20 cellular contexts compared by ENCODE assay signal in genomic region chr1:234517087-234517802, GRCh38. TPM values are rescaled to one million over a fixed set of nuclear protein-coding genes. Genes with fewer than 3 reads are reported as not detected.
A peak's percentile ranks its signal among the peaks of the same experiment; 100 is the strongest.
DNase-seq lines count a peak whose midpoint lies in the region; ATAC-seq and TF ChIP-seq lines count a peak whose summit lies in the region.
"Had no signal": no experiment of that assay in that cellular context is flagged by ENCODE, and none has a peak within 500 bp of the region (broad histone marks: within the 10 kb centered on the region; RNA-seq: fewer than 3 reads in every experiment).

No MANE protein-coding gene starts in this region.

- H2AFZ ChIP-seq in MM.1S (ENCODE audit: low read length) = peak overlapping the region; percentile 43

- peak overlapping the region; percentile 70 for H3K27ac ChIP-seq in MM.1S (ENCODE audit: low read length)
- peak overlapping the region in 3 of 4 donors; percentile 20 to 93 (median 56) for H3K27ac ChIP-seq in sigmoid colon
- no peak overlapping the region for H3K27ac ChIP-seq in brain microvascular endothelial cell

- TF ChIP-seq POLR2A in sigmoid colon (IDR thresholded peaks at IDR 0.05) = no peak

- peak overlapping the region; percentile 43 for H3K4me3 ChIP-seq in MM.1S (ENCODE audit: low read length)
- H3K4me3 ChIP-seq in sigmoid colon = no peak overlapping the region
- H3K4me3 ChIP-seq in brain microvascular endothelial cell (ENCODE audit: low read depth, low read length) = no peak overlapping the region

- H4K20me1 ChIP-seq in MM.1S (ENCODE audit: insufficient read depth, low read length) = no peaks in the 10 kb centered on the region

- ATAC-seq in activated T-helper 17 cell treated with anti-CD3 and anti-CD28 coated beads, Interleukin-2, amount 50 U/mL, for 72 hours (replicated peaks) = peak; percentile 66
- no peak for ATAC-seq in GM21717 (IDR thresholded peaks at IDR 0.05; ENCODE audit: unreplicated experiment)
- ATAC-seq: naive thymus-derived CD4-positive, alpha-beta T cell; sciatic nerve had no signal

- no peak for TF ChIP-seq EP300 in sigmoid colon (IDR thresholded peaks at IDR 0.05)

- no peaks in the 10 kb centered on the region for H3K27me3 Mint-ChIP-seq in activated T-helper 17 cell treated with anti-CD3 and anti-CD28 coated beads, Interleukin-2, amount 50 U/mL, for 72 hours
- H3K27me3 Mint-ChIP-seq: naive thymus-derived CD4-positive, alpha-beta T cell had no signal

- no peak for TF ChIP-seq CTCF in MM.1S (IDR thresholded peaks at IDR 0.05; ENCODE audit: low read length)
- no peak for TF ChIP-seq CTCF in sigmoid colon (IDR thresholded peaks at IDR 0.05)
- TF ChIP-seq CTCF in brain microvascular endothelial cell (IDR thresholded peaks at IDR 0.05; ENCODE audit: low read depth, low read length, missing control alignments) = no peak

- peak; percentile 52 for DNase-seq in SIG-M5 treated with dmso at 0.1 percent for 504 hours (lab: John Stamatoyannopoulos, UW; ENCODE audit: unreplicated experiment)
- no peak for DNase-seq in SIG-M5 (lab: John Stamatoyannopoulos, UW)
- DNase-seq in MM.1S = peak; percentile 72
- DNase-seq in sigmoid colon = peak; percentile 7
- DNase-seq in brain microvascular endothelial cell = no peak
- DNase-seq in NCI-H2227 treated with DMSO at 0.1 percent for 48 hours (lab: John Stamatoyannopoulos, UW) = no peak
- DNase-seq: 8988T; activated gamma-delta T cell; Caco-2; central memory CD4-positive, alpha-beta T cell; glutamatergic neuron; HFFc6; left cardiac atrium; naive thymus-derived CD4-positive, alpha-beta T cell; NCI-H1048; NCI-H2171 treated with DMSO at 0.1 percent for 48 hours; NK-92 treated with Interleukin-12 subunit alpha and Interleukin-12 subunit beta, amount 100 ng/mL, for 24 hours had no signal

- H3K4me2 ChIP-seq in MM.1S (ENCODE audit: low read depth, low read length) = peak overlapping the region; percentile 82

- peaks cover 15% of the 10 kb centered on the region for H3K4me1 ChIP-seq in MM.1S (ENCODE audit: low read length)
- H3K4me1 ChIP-seq in sigmoid colon = peaks cover 0 to 19% (median 12%) of the 10 kb centered on the region in 4 donors

- intact Hi-C loops in sigmoid colon (cut with DNase I) = no loop called here

- H3K79me2 ChIP-seq in MM.1S (ENCODE audit: low read length) = no peaks in the 10 kb centered on the region

- H3K9me3 Mint-ChIP-seq in activated T-helper 17 cell treated with anti-CD3 and anti-CD28 coated beads, Interleukin-2, amount 50 U/mL, for 72 hours = no peaks in the 10 kb centered on the region
- H3K9me3 Mint-ChIP-seq: HFFc6; naive thymus-derived CD4-positive, alpha-beta T cell had no signal

- no peaks in the 10 kb centered on the region for H3K27me3 ChIP-seq in MM.1S (replicated peaks; ENCODE audit: insufficient read depth, low read length)
- H3K27me3 ChIP-seq in sigmoid colon = no peaks in the 10 kb centered on the region
- H3K27me3 ChIP-seq in brain microvascular endothelial cell (replicated peaks) = no peaks in the 10 kb centered on the region

- no peaks in the 10 kb centered on the region for H3K36me3 Mint-ChIP-seq in activated T-helper 17 cell treated with anti-CD3 and anti-CD28 coated beads, Interleukin-2, amount 50 U/mL, for 72 hours (ENCODE audit: low read depth)
- H3K36me3 Mint-ChIP-seq: naive thymus-derived CD4-positive, alpha-beta T cell had no signal

- peak overlapping the region; percentile 43 for H3K9ac ChIP-seq in MM.1S (ENCODE audit: low read length)

- peaks cover 25% of the 10 kb centered on the region for H3F3A ChIP-seq in MM.1S (ENCODE audit: insufficient read depth, low read length)

- H3K9me3 ChIP-seq in MM.1S (replicated peaks; ENCODE audit: insufficient read depth, low read length) (no peaks in the 10 kb centered on the region), sigmoid colon (no peaks in the 10 kb centered on the region)
- H3K9me3 ChIP-seq: Caco-2 had no signal

- in situ Hi-C loops in brain microvascular endothelial cell (cut with HindIII; ENCODE audit: low pct_ligation_motif_present, low sequenced_read_pairs) = no loop called here

- peaks cover 14% of the 10 kb centered on the region for H3K4me1 Mint-ChIP-seq in activated T-helper 17 cell treated with anti-CD3 and anti-CD28 coated beads, Interleukin-2, amount 50 U/mL, for 72 hours

- no peaks in the 10 kb centered on the region for H3K9me2 ChIP-seq in MM.1S (replicated peaks; ENCODE audit: insufficient read depth, low read length)

- no peaks in the 10 kb centered on the region for H3K36me3 ChIP-seq in MM.1S (replicated peaks; ENCODE audit: insufficient read depth, low read length)
- no peaks in the 10 kb centered on the region for H3K36me3 ChIP-seq in sigmoid colon
- no peaks in the 10 kb centered on the region for H3K36me3 ChIP-seq in brain microvascular endothelial cell (replicated peaks)

- H3K4me3 Mint-ChIP-seq in activated T-helper 17 cell treated with anti-CD3 and anti-CD28 coated beads, Interleukin-2, amount 50 U/mL, for 72 hours = peak overlapping the region; percentile 39
- H3K4me3 Mint-ChIP-seq: HFFc6 had no signal

- WGBS in sigmoid colon, 2 donors = 75 to 83% methylated on average over 11 of the region's 11 CpGs

- H3K27ac Mint-ChIP-seq in activated T-helper 17 cell treated with anti-CD3 and anti-CD28 coated beads, Interleukin-2, amount 50 U/mL, for 72 hours = no peak overlapping the region

RNA-seq across cellular contexts. Expression of gene TARBP1, which starts 38.3 kb away (rescaled TPM):
- total RNA-seq in activated T-helper 17 cell treated with anti-CD3 and anti-CD28 coated beads, Interleukin-2, amount 50 U/mL, for 72 hours = 10 to 100 TPM; 20.7 to 22.2 TPM
- 10 to 100 TPM in 3 of 4 donors, 1 to 10 TPM in 1; 9.2 to 21.0 (median 12.3) TPM for total RNA-seq in sigmoid colon
- polyA plus RNA-seq in sigmoid colon = 10 to 100 TPM in 1 of 3 donors, 1 to 10 TPM in 2; 5.5 to 22.1 (median 9.0) TPM

Comparison
In these comparisons a context has a peak if more than half of its experiments do, and no peak if none do; other contexts are left out.
1. DNase-seq: peak in SIG-M5 treated with dmso at 0.1 percent for 504 hours (single experiment), MM.1S (single experiment) and sigmoid colon (single experiment); none in SIG-M5 (single experiment), brain microvascular endothelial cell (single experiment) and NCI-H2227 treated with DMSO at 0.1 percent for 48 hours (single experiment).